ENCODE assay signal across 7 cellular contexts in genomic region chr10:110852255-110852896, GRCh38. TPM values are rescaled to one million over a fixed set of nuclear protein-coding genes. Genes with fewer than 3 reads are reported as not detected.
DNase-seq lines count a peak whose midpoint lies in the region; ATAC-seq, FAIRE-seq and TF ChIP-seq lines count a peak whose summit lies in the region.

No MANE protein-coding gene starts in this region.

- no peak overlapping the region for H3K14ac ChIP-seq in H9 (ENCODE audit: insufficient read depth, low read length)

- H3K27ac Mint-ChIP-seq in neural progenitor cell (no peak overlapping the region), H9 (no peak overlapping the region)

- DNase-seq in HS-5 (ENCODE audit: low read depth) (peak; percentile 41), body of pancreas (peak; percentile 77 to 90 (median 88)), neural progenitor cell (ENCODE audit: low spot score) (no peak), H7 (no peak), H9 (no peak), hypothalamus (lab: John Stamatoyannopoulos, UW) (no peak)

- H3F3A ChIP-seq in neural progenitor cell (ENCODE audit: low read depth): no peaks in the 10 kb centered on the region

- H3K4ac ChIP-seq in H9 (ENCODE audit: low read depth, low read length): no peak overlapping the region

- H3K9me3 ChIP-seq in body of pancreas: no peaks in the 10 kb centered on the region
- no peaks in the 10 kb centered on the region for H3K9me3 ChIP-seq in neural progenitor cell (ENCODE audit: low read depth)
- H3K9me3 ChIP-seq in H9 (ENCODE audit: control insufficient read depth, low read depth, low read length): no peaks in the 10 kb centered on the region

- no peak overlapping the region for H2BK12ac ChIP-seq in H9 (ENCODE audit: insufficient read length, low read depth, low read length)

- peak; percentile 95 for ATAC-seq in body of pancreas

- peak in 2 of 3 donors; percentile 36 to 39 for TF ChIP-seq POLR2A in body of pancreas (IDR thresholded peaks at IDR 0.05)

- H3K36me3 ChIP-seq in body of pancreas (replicated peaks in 1 of 2; ENCODE audit: insufficient read depth in 1 of 2, low read depth in 2 of 2) (no peaks in the 10 kb centered on the region), neural progenitor cell (no peaks in the 10 kb centered on the region), H7 (replicated peaks; ENCODE audit: control insufficient read depth, insufficient read depth, low read length) (no peaks in the 10 kb centered on the region)

- H2BK15ac ChIP-seq in H9 (ENCODE audit: low read depth, low read length): no peak overlapping the region

- no peak overlapping the region for H4K91ac ChIP-seq in H9 (ENCODE audit: insufficient read length, low read depth, low read length)

- H2BK5ac ChIP-seq in H9 (ENCODE audit: insufficient read length, low read length): no peak overlapping the region

- peak overlapping the region; percentile 70 to 96 (median 80) for H3K27ac ChIP-seq in body of pancreas
- no peak overlapping the region for H3K27ac ChIP-seq in neural progenitor cell
- no peak overlapping the region for H3K27ac ChIP-seq in H9 (ENCODE audit: insufficient read length, low read depth, low read length)

- H3K36me3 Mint-ChIP-seq in neural progenitor cell (no peaks in the 10 kb centered on the region), H9 (ENCODE audit: insufficient read depth in 1 of 3, low read depth in 3 of 3) (no peaks in the 10 kb centered on the region)

- no peak overlapping the region for H3T11ph ChIP-seq in H9 (ENCODE audit: low read length)

- H3K27me3 ChIP-seq in body of pancreas (no peaks in the 10 kb centered on the region), neural progenitor cell (no peaks in the 10 kb centered on the region), H7 (ENCODE audit: control insufficient read depth, insufficient read depth, low read length) (no peaks in the 10 kb centered on the region), H9 (ENCODE audit: insufficient read depth, low read length) (no peaks in the 10 kb centered on the region)

- H3K9ac ChIP-seq in neural progenitor cell (no peak overlapping the region), H9 (ENCODE audit: extremely low read depth, insufficient read length, low read length) (no peak overlapping the region)

- H3K23ac ChIP-seq in H9 (ENCODE audit: insufficient read length, low read depth, low read length): no peak overlapping the region

- intact Hi-C loops in body of pancreas (cut with DNase I): no loop called here

- H4K8ac ChIP-seq in H9 (replicated peaks; ENCODE audit: insufficient read length, low read depth, low read length): no peak overlapping the region

- no peaks in the 10 kb centered on the region for H4K20me1 ChIP-seq in neural progenitor cell (ENCODE audit: low read depth)
- no peaks in the 10 kb centered on the region for H4K20me1 ChIP-seq in H9 (ENCODE audit: control insufficient read depth, insufficient read depth, insufficient read length)

- H3K79me2 ChIP-seq in neural progenitor cell (ENCODE audit: low read depth) (no peaks in the 10 kb centered on the region), H9 (ENCODE audit: insufficient read depth, low read length) (no peaks in the 10 kb centered on the region)

- TF ChIP-seq CTCF in body of pancreas (IDR thresholded peaks at IDR 0.05): peak in 1 of 7 experiments; percentile 19
- TF ChIP-seq CTCF in neural progenitor cell (IDR thresholded peaks at IDR 0.05): no peak
- no peak for TF ChIP-seq CTCF in H9 (conservative IDR thresholded peaks at IDR 0.05)

- H3K18ac ChIP-seq in H9 (ENCODE audit: insufficient read length, low read depth, low read length): no peak overlapping the region

- H2AFZ ChIP-seq in neural progenitor cell (replicated peaks) (no peak overlapping the region), H9 (ENCODE audit: low read length) (no peak overlapping the region)

- no peak overlapping the region for H4K5ac ChIP-seq in H9 (ENCODE audit: insufficient read length, low read depth, low read length)

- H3K9me3 Mint-ChIP-seq in neural progenitor cell (no peaks in the 10 kb centered on the region), H9 (0 out of 5 replicates have a peak, but pooled peaks cover 0 to 2% of the 10 kb centered on the region in 2 experiments)

- H2BK120ac ChIP-seq in H9 (ENCODE audit: low read depth, low read length, poor library complexity, severe bottlenecking): no peak overlapping the region

- WGBS in body of pancreas, 2 donors: 28 to 39% methylated on average over 7 of the region's 7 CpGs
- no CpG with 5 or more reads among the region's 7 CpGs for WGBS in H9 (ENCODE audit: extremely low coverage, insufficient read length, low lambda C conversion rate)

- H2AK5ac ChIP-seq in H9 (ENCODE audit: insufficient read length, low read length): no peak overlapping the region

- H3K27me3 Mint-ChIP-seq in neural progenitor cell (ENCODE audit: insufficient read depth, low read depth) (peaks cover under 1% of the 10 kb centered on the region), H9 (ENCODE audit: low read depth) (peaks cover 2% of the 10 kb centered on the region; the same call in 1 of the 2 replicates)

- H3K23me2 ChIP-seq in H9 (ENCODE audit: insufficient read length, low read depth, low read length, poor library complexity, severe bottlenecking): no peaks in the 10 kb centered on the region

- H3K4me3 ChIP-seq in body of pancreas (no peak overlapping the region), neural progenitor cell (no peak overlapping the region), H7 (ENCODE audit: insufficient read depth, low read depth, low read length) (no peak overlapping the region)

- peak; percentile 98 for FAIRE-seq in G401.6 (lab: Jason Lieb, UNC)

- H3K4me1 Mint-ChIP-seq in neural progenitor cell (peaks cover 8% of the 10 kb centered on the region), H9 (no peaks in the 10 kb centered on the region)

- no peak overlapping the region for H3K56ac ChIP-seq in H9 (ENCODE audit: insufficient read length, low read depth, low read length)

- no peak overlapping the region for H2BK20ac ChIP-seq in H9 (ENCODE audit: low read depth, low read length, poor library complexity, severe bottlenecking)

- H3K4me2 ChIP-seq in neural progenitor cell (no peak overlapping the region), H9 (ENCODE audit: insufficient read depth, insufficient read length, low read length) (no peak overlapping the region)

- no peaks in the 10 kb centered on the region for H3K79me1 ChIP-seq in H9 (ENCODE audit: insufficient read depth, low read depth, low read length, poor library complexity, severe bottlenecking)

- H3K4me3 Mint-ChIP-seq in neural progenitor cell (peak overlapping the region; percentile 20), H9 (no peak overlapping the region)

- peaks cover 84% of the 10 kb centered on the region for H3K4me1 ChIP-seq in body of pancreas
- no peaks in the 10 kb centered on the region for H3K4me1 ChIP-seq in neural progenitor cell
- H3K4me1 ChIP-seq in H9 (ENCODE audit: insufficient read depth, low read length): no peaks in the 10 kb centered on the region

RNA-seq across cellular contexts. Expression of gene PDCD4, which starts 19.4 kb away (rescaled TPM):
- total RNA-seq in body of pancreas: 100 to 1,000 TPM; 332 to 458 TPM
- total RNA-seq in neural progenitor cell (ENCODE audit: low replicate concordance): 57.7 and 106 TPM in 2 replicates
- total RNA-seq in H7 (2014; rRNA removed; shearing (Covaris generic)): 9.0 and 17.4 TPM in 2 replicates
- 22.6 and 29.3 TPM in 2 replicates for total RNA-seq in H9 (2021)

Comparison
In these comparisons a context has a peak if more than half of its experiments do, and no peak if none do; other contexts are left out.
1. DNase-seq: peak in HS-5 (single experiment) and body of pancreas (4 of 4); none in neural progenitor cell (single experiment), H7 (single experiment), H9 (single experiment) and hypothalamus (0 of 51).
2. H3K27ac ChIP-seq: peak in body of pancreas (4 of 4); none in neural progenitor cell (single experiment) and H9 (single experiment).